8 cellular contexts compared by ENCODE assay signal in the genomic region with DNA sequence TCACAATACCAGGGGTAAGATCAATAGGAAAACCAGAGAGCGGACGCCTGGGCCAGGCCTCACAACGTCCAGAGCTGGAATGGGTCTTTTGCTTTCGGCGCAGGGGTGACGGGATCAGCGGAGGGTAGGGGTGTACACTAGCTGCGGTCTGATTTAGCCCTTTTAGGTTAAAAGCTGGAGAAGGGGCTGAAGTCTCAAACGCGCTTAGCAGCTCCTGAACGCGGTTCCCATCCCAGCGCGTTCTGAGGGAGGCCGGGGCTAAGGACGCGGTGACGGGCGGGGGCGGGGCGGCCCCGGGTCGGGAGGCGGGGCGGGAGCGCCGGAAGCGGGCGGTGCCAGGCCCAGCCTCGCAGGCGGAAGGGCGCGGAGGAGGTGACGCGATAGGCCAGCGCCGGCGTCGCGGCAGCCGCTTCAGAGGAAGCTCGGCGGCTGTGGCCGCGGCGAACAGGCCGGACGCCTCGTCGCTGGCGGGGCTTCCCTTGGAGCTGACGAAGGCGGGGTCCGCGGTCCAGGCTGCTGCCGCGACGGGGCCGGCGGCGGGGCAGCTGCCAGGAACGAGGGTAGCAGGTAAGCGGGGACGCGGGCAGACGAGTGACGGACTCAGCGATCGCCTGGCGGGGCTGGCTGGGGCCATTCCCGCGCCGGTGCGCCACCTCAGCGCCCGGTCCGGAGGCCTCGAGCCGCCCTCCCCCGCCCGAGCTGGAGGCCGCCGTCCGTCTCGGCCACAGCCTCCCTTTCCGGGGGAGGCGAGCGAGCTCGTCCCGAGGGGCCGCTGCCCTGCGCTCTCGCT. TPM values are rescaled to one million over a fixed set of nuclear protein-coding genes. Genes with fewer than 3 reads are reported as not detected.
DNase-seq lines count a peak whose midpoint lies in the region; ATAC-seq, FAIRE-seq and TF ChIP-seq lines count a peak whose summit lies in the region.

A gene with protein sequence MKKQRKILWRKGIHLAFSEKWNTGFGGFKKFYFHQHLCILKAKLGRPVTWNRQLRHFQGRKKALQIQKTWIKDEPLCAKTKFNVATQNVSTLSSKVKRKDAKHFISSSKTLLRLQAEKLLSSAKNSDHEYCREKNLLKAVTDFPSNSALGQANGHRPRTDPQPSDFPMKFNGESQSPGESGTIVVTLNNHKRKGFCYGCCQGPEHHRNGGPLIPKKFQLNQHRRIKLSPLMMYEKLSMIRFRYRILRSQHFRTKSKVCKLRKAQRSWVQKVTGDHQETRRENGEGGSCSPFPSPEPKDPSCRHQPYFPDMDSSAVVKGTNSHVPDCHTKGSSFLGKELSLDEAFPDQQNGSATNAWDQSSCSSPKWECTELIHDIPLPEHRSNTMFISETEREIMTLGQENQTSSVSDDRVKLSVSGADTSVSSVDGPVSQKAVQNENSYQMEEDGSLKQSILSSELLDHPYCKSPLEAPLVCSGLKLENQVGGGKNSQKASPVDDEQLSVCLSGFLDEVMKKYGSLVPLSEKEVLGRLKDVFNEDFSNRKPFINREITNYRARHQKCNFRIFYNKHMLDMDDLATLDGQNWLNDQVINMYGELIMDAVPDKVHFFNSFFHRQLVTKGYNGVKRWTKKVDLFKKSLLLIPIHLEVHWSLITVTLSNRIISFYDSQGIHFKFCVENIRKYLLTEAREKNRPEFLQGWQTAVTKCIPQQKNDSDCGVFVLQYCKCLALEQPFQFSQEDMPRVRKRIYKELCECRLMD (plus strand): TSS at position 414 of the 790 bp plus-strand sequence. CDS start 17,262 bp downstream, outside the sequence.

- no peaks in the 10 kb centered on the region for H3K27me3 Mint-ChIP-seq in activated naive CD4-positive, alpha-beta T cell treated with anti-CD3 and anti-CD28 coated beads for 36 hours (ENCODE audit: low read depth)

- peak within 1 kb of the TSS; percentile 97 for H3K4me3 Mint-ChIP-seq in activated naive CD4-positive, alpha-beta T cell treated with anti-CD3 and anti-CD28 coated beads for 36 hours

- peaks cover 9% of the 10 kb centered on the region for H3K79me1 ChIP-seq in neuronal stem cell (ENCODE audit: low read depth, low read length)

- no peak within 1 kb of the TSS for H2AK5ac ChIP-seq in neuronal stem cell (ENCODE audit: low read depth, low read length)

- H3K36me3 ChIP-seq in neuronal stem cell (replicated peaks in 1 of 2; ENCODE audit: control insufficient read depth in 2 of 2, insufficient read depth in 2 of 2, low read length in 2 of 2) (peaks cover 0 to 8% of the 10 kb centered on the region in 2 donors), subcutaneous abdominal adipose tissue (ENCODE audit: control insufficient read depth in 5 of 5, insufficient read depth in 5 of 5, low read length in 5 of 5) (no peaks in the 10 kb centered on the region)

- no peak for TF ChIP-seq CTCF in NB4 (IDR thresholded peaks at IDR 0.05; ENCODE audit: low read depth, low read length)

- WGBS in neuronal stem cell (ENCODE audit: extremely low coverage in 2 of 2, insufficient read length in 2 of 2, insufficient replicate concordance in 1 of 2), 2 donors = no CpG with 5 or more reads among the region's 93 CpGs

- H3K4me3 ChIP-seq in GM08714 (ENCODE audit: low read length) = peak within 1 kb of the TSS; percentile 88
- H3K4me3 ChIP-seq in NB4 (ENCODE audit: low read depth, low read length) = peak within 1 kb of the TSS; percentile 96
- H3K4me3 ChIP-seq in neuronal stem cell (ENCODE audit: low read length in 2 of 2) = peak within 1 kb of the TSS; percentile 62 to 100
- H3K4me3 ChIP-seq in subcutaneous abdominal adipose tissue (ENCODE audit: low read depth in 1 of 5, low read length in 5 of 5) = peak within 1 kb of the TSS; percentile 90 to 98 (median 95)

- DNase-seq in NB4 (ENCODE audit: low read depth) (peak; percentile 94), SK-N-DZ (ENCODE audit: low spot score) (peak; percentile 88), frontal cortex (ENCODE audit: low spot score in 2 of 2) (peak; percentile 92 to 93), neuronal stem cell (ENCODE audit: low spot score) (peak; percentile 87)
- peak; percentile 92 for DNase-seq in activated naive CD4-positive, alpha-beta T cell treated with anti-CD3 and anti-CD28 coated beads for 36 hours

- H2AFZ ChIP-seq in neuronal stem cell (ENCODE audit: low read length) = peak within 1 kb of the TSS; percentile 87

- peaks cover 8% of the 10 kb centered on the region for H3K9me3 Mint-ChIP-seq in activated naive CD4-positive, alpha-beta T cell treated with anti-CD3 and anti-CD28 coated beads for 36 hours

- H3K27me3 ChIP-seq in neuronal stem cell (ENCODE audit: control insufficient read depth in 3 of 3, insufficient read depth in 3 of 3, low read depth in 1 of 3, low read length in 3 of 3) (no peaks in the 10 kb centered on the region), subcutaneous abdominal adipose tissue (ENCODE audit: control insufficient read depth in 5 of 5, insufficient read depth in 4 of 5, low read length in 5 of 5) (no peaks in the 10 kb centered on the region)

- FAIRE-seq in frontal cortex (lab: Jason Lieb, UNC) = no peak

- H3K9me3 ChIP-seq in neuronal stem cell (replicated peaks in 1 of 2; ENCODE audit: control insufficient read depth in 2 of 2, insufficient read depth in 1 of 2, low read depth in 1 of 2, low read length in 2 of 2) = no peaks in the 10 kb centered on the region
- H3K9me3 ChIP-seq in subcutaneous abdominal adipose tissue (ENCODE audit: control insufficient read depth in 5 of 5, low read length in 5 of 5) = no peaks in the 10 kb centered on the region

- H3K4me2 ChIP-seq in neuronal stem cell (ENCODE audit: insufficient read depth, low read length, poor library complexity, severe bottlenecking) = peak within 1 kb of the TSS; percentile 91

- H3K4me1 Mint-ChIP-seq in activated naive CD4-positive, alpha-beta T cell treated with anti-CD3 and anti-CD28 coated beads for 36 hours (ENCODE audit: low read depth) = peaks cover 31% of the 10 kb centered on the region

- H2BK5ac ChIP-seq in neuronal stem cell (ENCODE audit: low read length) = peak within 1 kb of the TSS; percentile 93

- peak; percentile 88 for ATAC-seq in HG02588 (IDR thresholded peaks at IDR 0.05; ENCODE audit: unreplicated experiment)

- H4K91ac ChIP-seq in neuronal stem cell (ENCODE audit: low read depth, low read length, poor library complexity) = no peak within 1 kb of the TSS

- H3K9ac ChIP-seq in neuronal stem cell (ENCODE audit: low read depth, low read length, poor library complexity) = peak within 1 kb of the TSS; percentile 98
- H3K9ac ChIP-seq in subcutaneous abdominal adipose tissue (ENCODE audit: low read length in 5 of 5) = peak within 1 kb of the TSS; percentile 95 to 99 (median 97)

- H3K27ac ChIP-seq in neuronal stem cell (replicated peaks; ENCODE audit: low read length) = peak within 1 kb of the TSS; percentile 77
- H3K27ac ChIP-seq in subcutaneous abdominal adipose tissue (ENCODE audit: low read depth, low read length) = peak within 1 kb of the TSS; percentile 87

- H4K8ac ChIP-seq in neuronal stem cell (ENCODE audit: low read depth, low read length) = no peak within 1 kb of the TSS

- peaks cover 2% of the 10 kb centered on the region for H3K36me3 Mint-ChIP-seq in activated naive CD4-positive, alpha-beta T cell treated with anti-CD3 and anti-CD28 coated beads for 36 hours (ENCODE audit: low read depth)

- H2BK15ac ChIP-seq in neuronal stem cell (ENCODE audit: low read length) = no peak within 1 kb of the TSS

- H3K14ac ChIP-seq in neuronal stem cell (ENCODE audit: low read length) = peak within 1 kb of the TSS; percentile 89

- no peak within 1 kb of the TSS for H3K4ac ChIP-seq in neuronal stem cell (ENCODE audit: low read length)

- CTCF ChIA-PET in activated naive CD4-positive, alpha-beta T cell treated with anti-CD3 and anti-CD28 coated beads for 36 hours (lab: Charles Lee) = interaction anchor here (0.8 to 1.5 kb wide), 3 partner anchors 30 to 75 kb away, joined by 3 to 7 read pairs (median 4); partner anchors contain the start of gene NCBP2

- peak; percentile 85 for TF ChIP-seq POLR2A in NB4 (IDR thresholded peaks at IDR 0.05; ENCODE audit: extremely low read depth, insufficient read length)

- intact Hi-C loops in activated naive CD4-positive, alpha-beta T cell treated with anti-CD3 and anti-CD28 coated beads for 36 hours (cut with micrococcal nuclease) = loop anchor here (1.0 to 5.0 kb wide), 3 partner anchors 75 to 430 kb away; partner anchors contain the start of genes DLG1, FBXO45, NCBP2 and WDR53

- H3K27ac Mint-ChIP-seq in activated naive CD4-positive, alpha-beta T cell treated with anti-CD3 and anti-CD28 coated beads for 36 hours = peak within 1 kb of the TSS; percentile 91

- H3K23ac ChIP-seq in neuronal stem cell (ENCODE audit: low read depth, low read length, poor library complexity) = peak within 1 kb of the TSS; percentile 94

- H3K4me1 ChIP-seq in neuronal stem cell (ENCODE audit: control insufficient read depth in 2 of 2, insufficient read depth in 1 of 2, low read depth in 1 of 2, low read length in 2 of 2) = peaks cover 4 to 5% of the 10 kb centered on the region in 2 donors
- H3K4me1 ChIP-seq in subcutaneous abdominal adipose tissue (ENCODE audit: control insufficient read depth in 5 of 5, insufficient read depth in 5 of 5, low read length in 5 of 5) = peaks cover 5 to 29% (median 18%) of the 10 kb centered on the region in 5 donors

- no peak within 1 kb of the TSS for H2BK120ac ChIP-seq in neuronal stem cell (ENCODE audit: low read depth, low read length)

- H3K18ac ChIP-seq in neuronal stem cell (ENCODE audit: low read length) = peak within 1 kb of the TSS; percentile 60

- H2BK12ac ChIP-seq in neuronal stem cell (ENCODE audit: low read length) = no peak within 1 kb of the TSS

RNA-seq across cellular contexts. Expression of the gene that starts here (rescaled TPM):
- polyA plus RNA-seq in SK-N-DZ (2014; cell fraction: cytosol; rRNA removed) = 23.2 and 24.0 TPM in 2 replicates
- polyA plus RNA-seq in SK-N-DZ (2014; cell fraction: nucleus; rRNA removed) = 29.6 and 31.8 TPM in 2 replicates
- total RNA-seq in activated naive CD4-positive, alpha-beta T cell treated with anti-CD3 and anti-CD28 coated beads for 36 hours = 10 to 100 TPM; 24.1 to 24.4 TPM
- total RNA-seq in frontal cortex = 75.0 TPM
- 28.8 TPM for polyA plus RNA-seq in neuronal stem cell (2013, experiment 1 of 2)
- 29.3 TPM for polyA plus RNA-seq in neuronal stem cell (2013, experiment 2 of 2)

Comparison
In these comparisons a context has a peak if more than half of its experiments do, and no peak if none do; other contexts are left out.
1. Peak in every context shown above with its lines: DNase-seq, ATAC-seq, H3K4me3 ChIP-seq and H3K27ac ChIP-seq.